15 cellular contexts compared by ENCODE assay signal in the genomic region with DNA sequence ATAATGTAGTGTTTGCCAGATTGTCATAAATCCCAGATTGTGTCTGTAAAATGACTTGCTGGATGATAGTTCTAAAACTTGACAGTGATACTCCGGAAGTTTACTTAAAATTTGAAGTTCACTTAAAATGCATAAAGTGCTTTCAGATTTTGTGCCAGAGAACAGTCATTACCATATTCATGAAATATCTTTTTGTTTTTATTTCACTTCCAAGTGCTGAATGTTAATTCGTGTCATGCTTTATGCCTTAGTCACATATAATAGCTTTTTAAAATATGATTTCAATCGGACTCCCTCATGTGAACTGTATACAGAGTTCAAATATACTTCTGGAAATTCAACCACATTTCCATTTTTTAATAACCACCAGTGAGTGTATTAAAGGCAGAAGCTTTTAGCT.
"Had no signal": no experiment of that assay in that cellular context is flagged by ENCODE, and none has a peak within 500 bp of the region (broad histone marks: within the 10 kb centered on the region; RNA-seq: fewer than 3 reads in every experiment).

No MANE protein-coding gene starts in this region.

- H3K27ac ChIP-seq: foreskin keratinocyte, lower lobe of right lung, testis had no signal

- H3K4me1 ChIP-seq: lower lobe of right lung, testis had no signal

- DNase-seq: activated CD4-positive, CD25-positive, alpha-beta regulatory T cell treated with anti-CD3 and anti-CD28 coated beads, Interleukin-2, amount 50 U/mL, for 72 hours; activated naive CD4-positive, alpha-beta T cell treated with Interleukin-2 at 50 U/mL for 16 hours; aorta; erythroblast; foreskin keratinocyte; head of caudate nucleus; immature natural killer cell; lower lobe of right lung; sigmoid colon; stimulated activated CD4-positive, alpha-beta T cell treated with anti-CD3 and anti-CD28 coated beads, Interleukin-1b, Interleukin-23, amount 100 ng/mL, for 48 hours; stimulated activated naive CD8-positive, alpha-beta T cell treated with anti-CD3 and anti-CD28 coated beads, Interleukin-15, amount 100 ng/mL, for 72 hours; T-cell; T1000; testis had no signal

- H3K9me3 ChIP-seq: lower lobe of right lung, sigmoid colon, testis had no signal

- H3K4me3 ChIP-seq: lower lobe of right lung, sigmoid colon, testis had no signal

- ATAC-seq: activated T-helper 17 cell treated with anti-CD3 and anti-CD28 coated beads, Interleukin-2, amount 50 U/mL, for 72 hours; foreskin keratinocyte; lower lobe of right lung; stimulated activated naive CD8-positive, alpha-beta T cell treated with anti-CD3 and anti-CD28 coated beads, Interleukin-15, amount 100 ng/mL, for 72 hours; T-cell had no signal

- H3K27me3 ChIP-seq: foreskin keratinocyte, sigmoid colon, testis had no signal
